In genomic region chr20:20450461-20451027, GRCh38 we compare ENCODE assay signal across 13 cellular contexts.
DNase-seq lines count a peak whose midpoint lies in the region; ATAC-seq and TF ChIP-seq lines count a peak whose summit lies in the region.
"Had no signal": no experiment of that assay in that cellular context is flagged by ENCODE, and none has a peak within 500 bp of the region (broad histone marks: within the 10 kb centered on the region; RNA-seq: fewer than 3 reads in every experiment).

No MANE protein-coding gene starts in this region.

- no peak for ATAC-seq in activated T-cell treated with anti-CD3 and anti-CD28 coated beads, Interleukin-2, amount 50 U/mL, for 4 hours
- ATAC-seq in GM19035 (IDR thresholded peaks at IDR 0.05; ENCODE audit: unreplicated experiment) = no peak
- ATAC-seq: stimulated activated naive CD8-positive, alpha-beta T cell treated with anti-CD3 and anti-CD28 coated beads, Interleukin-15, Interleukin-2, amounts not matched to agents 100 U/mL and 50 U/mL, for 24 hours had no signal

- in situ Hi-C loops in astrocyte of the cerebellum (cut with HindIII; ENCODE audit: low sequenced_read_pairs) = no loop called here

- H3K9me3 Mint-ChIP-seq in activated T-cell treated with anti-CD3 and anti-CD28 coated beads, Interleukin-2, amount 50 U/mL, for 24 hours = no peaks in the 10 kb centered on the region
- H3K9me3 Mint-ChIP-seq in activated T-cell treated with anti-CD3 and anti-CD28 coated beads, Interleukin-2, amount 50 U/mL, for 4 hours = no peaks in the 10 kb centered on the region
- H3K9me3 Mint-ChIP-seq: dendritic cell treated with granulocyte-macrophage colony-stimulating factor and Interleukin-4, amounts not matched to agents 40 ng/mL and 50 ng/mL, for 4 days had no signal

- H3K27ac Mint-ChIP-seq in activated T-cell treated with anti-CD3 and anti-CD28 coated beads, Interleukin-2, amount 50 U/mL, for 24 hours = no peak overlapping the region
- H3K27ac Mint-ChIP-seq: dendritic cell treated with granulocyte-macrophage colony-stimulating factor and Interleukin-4, amounts not matched to agents 40 ng/mL and 50 ng/mL, for 4 days had no signal

- H3K4me1 Mint-ChIP-seq in activated T-cell treated with anti-CD3 and anti-CD28 coated beads, Interleukin-2, amount 50 U/mL, for 24 hours (ENCODE audit: low read depth) = peaks cover 39% of the 10 kb centered on the region
- H3K4me1 Mint-ChIP-seq in activated T-cell treated with anti-CD3 and anti-CD28 coated beads, Interleukin-2, amount 50 U/mL, for 4 hours (ENCODE audit: low read depth) = peaks cover 21% of the 10 kb centered on the region

- H3K9me3 ChIP-seq in left ventricle myocardium inferior (replicated peaks) = no peaks in the 10 kb centered on the region
- H3K9me3 ChIP-seq: ovary had no signal

- no peaks in the 10 kb centered on the region for H3K27me3 Mint-ChIP-seq in activated T-cell treated with anti-CD3 and anti-CD28 coated beads, Interleukin-2, amount 50 U/mL, for 24 hours
- H3K27me3 Mint-ChIP-seq in activated T-cell treated with anti-CD3 and anti-CD28 coated beads, Interleukin-2, amount 50 U/mL, for 4 hours (ENCODE audit: low read depth) = no peaks in the 10 kb centered on the region
- H3K27me3 Mint-ChIP-seq: dendritic cell treated with granulocyte-macrophage colony-stimulating factor and Interleukin-4, amounts not matched to agents 40 ng/mL and 50 ng/mL, for 4 days had no signal

- H3K4me3 ChIP-seq in astrocyte of the cerebellum (ENCODE audit: low read depth, low read length) = no peak overlapping the region
- H3K4me3 ChIP-seq in left ventricle myocardium inferior = no peak overlapping the region
- H3K4me3 ChIP-seq: lung, ovary had no signal

- H3K27me3 ChIP-seq in left ventricle myocardium inferior (ENCODE audit: low read depth) = no peaks in the 10 kb centered on the region
- H3K27me3 ChIP-seq: ovary had no signal

- TF ChIP-seq CTCF in astrocyte of the cerebellum (IDR thresholded peaks at IDR 0.05; ENCODE audit: low read depth, low read length, missing control alignments) (no peak), left ventricle myocardium inferior (IDR thresholded peaks at IDR 0.05; ENCODE audit: borderline replicate concordance) (no peak)

- intact Hi-C loops in left ventricle myocardium inferior (cut with micrococcal nuclease) = no loop called here

- no peaks in the 10 kb centered on the region for H3K36me3 ChIP-seq in left ventricle myocardium inferior
- H3K36me3 ChIP-seq: ovary had no signal

- H3K4me3 Mint-ChIP-seq in activated T-cell treated with anti-CD3 and anti-CD28 coated beads, Interleukin-2, amount 50 U/mL, for 24 hours = no peak overlapping the region
- H3K4me3 Mint-ChIP-seq in activated T-cell treated with anti-CD3 and anti-CD28 coated beads, Interleukin-2, amount 50 U/mL, for 4 hours = no peak overlapping the region
- H3K4me3 Mint-ChIP-seq: dendritic cell treated with granulocyte-macrophage colony-stimulating factor and Interleukin-4, amounts not matched to agents 40 ng/mL and 50 ng/mL, for 4 days had no signal

- H3K4me1 ChIP-seq in left ventricle myocardium inferior = peaks cover 62% of the 10 kb centered on the region

- H3K27ac ChIP-seq in left ventricle myocardium inferior (replicated peaks) = peak overlapping the region; percentile 72
- H3K27ac ChIP-seq: ovary had no signal

- H3K36me3 Mint-ChIP-seq in activated T-cell treated with anti-CD3 and anti-CD28 coated beads, Interleukin-2, amount 50 U/mL, for 24 hours (ENCODE audit: low read depth) = peaks cover 31% of the 10 kb centered on the region
- H3K36me3 Mint-ChIP-seq in activated T-cell treated with anti-CD3 and anti-CD28 coated beads, Interleukin-2, amount 50 U/mL, for 4 hours (ENCODE audit: insufficient read depth) = peaks cover 11% of the 10 kb centered on the region

- peak in 11 of 14 donors; percentile 46 to 96 (median 61) for DNase-seq in C1 segment of cervical spinal cord (lab: John Stamatoyannopoulos, UW)
- peak; percentile 29 for DNase-seq in NCI-H2029 (lab: John Stamatoyannopoulos, UW)
- peak; percentile 33 for DNase-seq in astrocyte of the cerebellum (ENCODE audit: low read depth)
- peak; percentile 63 for DNase-seq in left ventricle myocardium inferior
- DNase-seq in activated T-cell treated with anti-CD3 and anti-CD28 coated beads, Interleukin-2, amount 50 U/mL, for 24 hours = no peak
- no peak for DNase-seq in NOMO-1 treated with dmso at 0.1 percent for 144 hours (lab: John Stamatoyannopoulos, UW; ENCODE audit: unreplicated experiment)
- no peak for DNase-seq in activated T-cell treated with anti-CD3 and anti-CD28 coated beads, Interleukin-2, amount 50 U/mL, for 4 hours
- DNase-seq: ovary; stimulated activated CD4-positive, alpha-beta T cell treated with anti-CD3 and anti-CD28 coated beads, Interleukin-2, amount 100 ng/mL, for 24 hours; stimulated activated naive CD8-positive, alpha-beta T cell treated with anti-CD3 and anti-CD28 coated beads, Interleukin-15, Interleukin-2, amounts not matched to agents 100 U/mL and 50 U/mL, for 24 hours had no signal

Comparison
In these comparisons a context has a peak if more than half of its experiments do, and no peak if none do; other contexts are left out.
1. DNase-seq: peak in C1 segment of cervical spinal cord (11 of 14), NCI-H2029 (single experiment), astrocyte of the cerebellum (single experiment) and left ventricle myocardium inferior (single experiment); none in activated T-cell treated with anti-CD3 and anti-CD28 coated beads, Interleukin-2, amount 50 U/mL, for 24 hours (single experiment), NOMO-1 treated with dmso at 0.1 percent for 144 hours (single experiment) and activated T-cell treated with anti-CD3 and anti-CD28 coated beads, Interleukin-2, amount 50 U/mL, for 4 hours (single experiment).